In the genomic region with DNA sequence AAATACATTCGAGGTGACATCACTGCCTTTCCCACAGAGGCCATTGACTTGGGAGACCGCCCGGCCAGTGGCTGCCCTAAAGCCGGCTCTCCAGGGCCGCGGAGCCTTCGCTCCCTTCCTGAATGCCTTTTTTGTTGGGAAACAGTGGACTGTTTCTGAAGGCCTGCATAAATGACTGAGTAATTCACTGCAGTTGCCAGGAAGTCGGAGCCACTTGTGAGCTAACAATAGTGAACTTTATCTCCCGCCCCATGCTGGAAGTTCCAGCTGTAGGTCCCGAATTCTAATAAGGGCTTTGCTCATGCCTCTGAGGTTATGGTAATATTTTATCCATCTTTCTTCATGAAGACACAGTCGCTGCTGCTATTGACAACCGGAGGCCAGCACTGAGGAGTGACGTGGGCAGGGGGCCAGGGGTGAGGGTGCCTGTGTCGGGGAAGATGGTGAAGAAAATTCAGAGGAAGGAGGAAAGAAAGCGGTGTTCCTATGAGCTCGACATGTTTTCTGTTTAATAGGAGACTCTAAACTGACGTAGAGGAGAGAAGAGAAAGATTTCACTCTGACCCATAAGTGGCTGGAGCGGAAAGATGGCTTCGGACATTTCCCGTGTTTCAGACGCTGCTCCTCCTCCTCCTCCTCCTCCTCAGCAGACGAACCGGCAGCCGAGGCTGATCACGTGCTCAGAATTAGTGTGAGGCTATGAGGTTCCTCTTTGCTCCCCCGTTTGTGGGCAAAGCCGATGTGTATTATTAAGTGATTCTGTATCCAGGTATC, we compare ENCODE assay signal across 10 cellular contexts.
DNase-seq lines count a peak whose midpoint lies in the region; ATAC-seq, FAIRE-seq and TF ChIP-seq lines count a peak whose summit lies in the region.
"Had no signal": no experiment of that assay in that cellular context is flagged by ENCODE, and none has a peak within 500 bp of the region (broad histone marks: within the 10 kb centered on the region; RNA-seq: fewer than 3 reads in every experiment).

No MANE protein-coding gene starts in this region.

- H3K4me1 ChIP-seq in K562 (replicated peaks in 1 of 2; ENCODE audit: control insufficient read depth in 2 of 2, insufficient read depth in 2 of 2, low read length in 2 of 2) (no peaks in the 10 kb centered on the region), osteoblast (ENCODE audit: insufficient read depth, low read length) (peaks cover 3% of the 10 kb centered on the region)

- H3K9me3 ChIP-seq in K562 (replicated peaks; ENCODE audit: control insufficient read depth, insufficient read depth, low read depth, low read length): no peaks in the 10 kb centered on the region
- H3K9me3 ChIP-seq in osteoblast (ENCODE audit: low read depth, low read length): no peaks in the 10 kb centered on the region
- no peaks in the 10 kb centered on the region for H3K9me3 ChIP-seq in WERI-Rb-1 (ENCODE audit: severe bottlenecking)

- H3K79me2 ChIP-seq in K562 (ENCODE audit: control insufficient read depth, insufficient read depth, low read length) (no peaks in the 10 kb centered on the region), osteoblast (ENCODE audit: insufficient read depth, low read length) (no peaks in the 10 kb centered on the region)

- DNase-seq in AG10803 (ENCODE audit: low read depth): peak; percentile 85
- no peak for DNase-seq in K562 (ENCODE audit: extremely low read depth in 1 of 4, low spot score in 3 of 4)
- peak; percentile 93 to 98 for DNase-seq in hippocampal formation (lab: John Stamatoyannopoulos, UW)
- peak; percentile 92 for DNase-seq in osteoblast (ENCODE audit: insufficient read length, low spot score, missing footprints)
- DNase-seq in stimulated activated CD4-positive, alpha-beta T cell treated with anti-CD3 and anti-CD28 coated beads, Interleukin-4, amount 100 ng/mL, for 4 hours: no peak
- DNase-seq in GM20000 (ENCODE audit: low spot score): no peak
- DNase-seq in WERI-Rb-1: no peak
- DNase-seq: AML-193, NCI-H226 had no signal

- FAIRE-seq in K562 (lab: Jason Lieb, UNC): no peak

- peaks cover 0 to 37% of the 10 kb centered on the region in 2 experiments; a peak in 3 of 5 replicates for H3K27me3 ChIP-seq in K562 (ENCODE audit: control insufficient read depth in 2 of 2, insufficient read depth in 2 of 2, low read length in 2 of 2)
- no peaks in the 10 kb centered on the region for H3K27me3 ChIP-seq in osteoblast (ENCODE audit: insufficient read depth, low read length)
- H3K27me3 ChIP-seq in WERI-Rb-1 (ENCODE audit: insufficient read depth, low read depth, severe bottlenecking): no peaks in the 10 kb centered on the region

- whole genome bisulfite sequencing in K562 (ENCODE audit: insufficient coverage, low coverage, missing lambda C conversion rate): 6% methylated on average over 27 of the region's 27 CpGs

- peak; percentile 48 for ATAC-seq in K562
- ATAC-seq in HG03442 (IDR thresholded peaks at IDR 0.05; ENCODE audit: unreplicated experiment): no peak

- no TSS peak for BruUV-seq in K562 (replicated peaks; lab: Mats Ljungman, UMichigan)

- H3K4me3 ChIP-seq in AG10803 (ENCODE audit: low read length) (no peak overlapping the region), K562 (no peak overlapping the region), osteoblast (ENCODE audit: insufficient read depth, low read length) (peak overlapping the region; percentile 46), WERI-Rb-1 (ENCODE audit: low read depth, low read length) (no peak overlapping the region)

- CTCF ChIA-PET in K562 (lab: Yijun Ruan, JAX; ENCODE audit: low intra/inter-chr PET ratio): no interaction called here

- no peak overlapping the region for H3K9ac ChIP-seq in K562 (ENCODE audit: insufficient read depth in 1 of 2, low read depth in 2 of 2, low read length in 2 of 2)

- in situ Hi-C loops in K562 (cut with MboI): no loop called here

- H3K27ac ChIP-seq in K562 (ENCODE audit: extremely low read depth, low read depth, low read length) (no peak overlapping the region), osteoblast (ENCODE audit: low read depth, low read length) (peak overlapping the region; percentile 28), WERI-Rb-1 (no peak overlapping the region)

- H3K36me3 ChIP-seq in K562 (ENCODE audit: control insufficient read depth, insufficient read depth, low read length) (no peaks in the 10 kb centered on the region), osteoblast (ENCODE audit: insufficient read depth, low read length) (no peaks in the 10 kb centered on the region), WERI-Rb-1 (no peaks in the 10 kb centered on the region)

- intact Hi-C loops in K562 (cut with micrococcal nuclease): no loop called here

- POLR2A ChIA-PET in K562 (lab: Yijun Ruan, JAX): no interaction called here

- TF ChIP-seq EP300 in K562 (IDR thresholded peaks at IDR 0.05; ENCODE audit: low read length): no peak

- H2AFZ ChIP-seq in K562 (ENCODE audit: low read depth, low read length) (peak overlapping the region; percentile 60), osteoblast (ENCODE audit: low read length) (peak overlapping the region; percentile 66)

- H4K20me1 ChIP-seq in K562 (replicated peaks; ENCODE audit: control insufficient read depth, insufficient read depth, low read length): no peaks in the 10 kb centered on the region
- no peaks in the 10 kb centered on the region for H4K20me1 ChIP-seq in osteoblast (ENCODE audit: insufficient read depth, low read length)

- no peaks in the 10 kb centered on the region for H3K9me1 ChIP-seq in K562 (ENCODE audit: control insufficient read depth, insufficient read depth, low read length)

- TF ChIP-seq CTCF in AG10803 (conservative IDR thresholded peaks at IDR 0.05; ENCODE audit: low read length) (no peak), K562 (IDR thresholded peaks at IDR 0.05 in 2 of 3, conservative IDR thresholded peaks at IDR 0.05 in 1 of 3; ENCODE audit: insufficient read depth in 2 of 3, low read depth in 1 of 3, low read length in 3 of 3) (no peak), osteoblast (IDR thresholded peaks at IDR 0.05; ENCODE audit: extremely low read depth, low read depth, low read length) (no peak), GM20000 (IDR thresholded peaks at IDR 0.05; ENCODE audit: extremely low read depth, missing control alignments) (no peak), WERI-Rb-1 (IDR thresholded peaks at IDR 0.05; ENCODE audit: low read depth, low read length) (no peak)

- H3K4me2 ChIP-seq in K562 (ENCODE audit: insufficient read depth, low read length) (peak overlapping the region; percentile 47), osteoblast (ENCODE audit: insufficient read depth, low read length) (peak overlapping the region; percentile 50)

- TF ChIP-seq POLR2A in K562 (conservative IDR thresholded peaks at IDR 0.05): no peak

- TF ChIP-seq RAD21 in K562 (CRISPR knock-in tag; conservative IDR thresholded peaks at IDR 0.05 in 1 of 2, IDR thresholded peaks at IDR 0.05 in 1 of 2): no peak

TF ChIP-seq in K562, 482 proteins besides CTCF, POLR2A, EP300 and RAD21 (continues in another document):
- TF ChIP-seq RAD51 (IDR thresholded peaks at IDR 0.05; ENCODE audit: borderline replicate concordance, low read depth): 0 out of 2 replicates have a peak, but pooled peaks have one; percentile 28
- TF ChIP-seq, protein P1, sequence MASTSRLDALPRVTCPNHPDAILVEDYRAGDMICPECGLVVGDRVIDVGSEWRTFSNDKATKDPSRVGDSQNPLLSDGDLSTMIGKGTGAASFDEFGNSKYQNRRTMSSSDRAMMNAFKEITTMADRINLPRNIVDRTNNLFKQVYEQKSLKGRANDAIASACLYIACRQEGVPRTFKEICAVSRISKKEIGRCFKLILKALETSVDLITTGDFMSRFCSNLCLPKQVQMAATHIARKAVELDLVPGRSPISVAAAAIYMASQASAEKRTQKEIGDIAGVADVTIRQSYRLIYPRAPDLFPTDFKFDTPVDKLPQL (IDR thresholded peaks at IDR 0.05; ENCODE audit: extremely low read depth, insufficient read length): no peak
- TF ChIP-seq, protein P2, sequence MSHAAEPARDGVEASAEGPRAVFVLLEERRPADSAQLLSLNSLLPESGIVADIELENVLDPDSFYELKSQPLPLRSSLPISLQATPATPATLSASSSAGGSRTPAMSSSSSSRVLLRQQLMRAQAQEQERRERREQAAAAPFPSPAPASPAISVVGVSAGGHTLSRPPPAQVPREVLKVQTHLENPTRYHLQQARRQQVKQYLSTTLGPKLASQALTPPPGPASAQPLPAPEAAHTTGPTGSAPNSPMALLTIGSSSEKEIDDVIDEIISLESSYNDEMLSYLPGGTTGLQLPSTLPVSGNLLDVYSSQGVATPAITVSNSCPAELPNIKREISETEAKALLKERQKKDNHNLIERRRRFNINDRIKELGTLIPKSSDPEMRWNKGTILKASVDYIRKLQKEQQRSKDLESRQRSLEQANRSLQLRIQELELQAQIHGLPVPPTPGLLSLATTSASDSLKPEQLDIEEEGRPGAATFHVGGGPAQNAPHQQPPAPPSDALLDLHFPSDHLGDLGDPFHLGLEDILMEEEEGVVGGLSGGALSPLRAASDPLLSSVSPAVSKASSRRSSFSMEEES (CRISPR knock-in tag; IDR thresholded peaks at IDR 0.05): peak; percentile 53
- TF ChIP-seq BHLHE40 (IDR thresholded peaks at IDR 0.05; ENCODE audit: low read length): 0 out of 2 replicates have a peak, but pooled peaks have one; percentile 32
- TF ChIP-seq, protein P3, sequence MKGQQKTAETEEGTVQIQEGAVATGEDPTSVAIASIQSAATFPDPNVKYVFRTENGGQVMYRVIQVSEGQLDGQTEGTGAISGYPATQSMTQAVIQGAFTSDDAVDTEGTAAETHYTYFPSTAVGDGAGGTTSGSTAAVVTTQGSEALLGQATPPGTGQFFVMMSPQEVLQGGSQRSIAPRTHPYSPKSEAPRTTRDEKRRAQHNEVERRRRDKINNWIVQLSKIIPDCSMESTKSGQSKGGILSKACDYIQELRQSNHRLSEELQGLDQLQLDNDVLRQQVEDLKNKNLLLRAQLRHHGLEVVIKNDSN (CRISPR knock-in tag; IDR thresholded peaks at IDR 0.05): peak; percentile 50
- TF ChIP-seq ZNF586 (CRISPR knock-in tag; conservative IDR thresholded peaks at IDR 0.05): no peak
- TF ChIP-seq L3MBTL2 (IDR thresholded peaks at IDR 0.05): peak; percentile 69

Comparison
In these comparisons a context has a peak if more than half of its experiments do, and no peak if none do; other contexts are left out.
1. DNase-seq: peak in AG10803 (single experiment), hippocampal formation (2 of 2) and osteoblast (single experiment); none in K562 (0 of 4), stimulated activated CD4-positive, alpha-beta T cell treated with anti-CD3 and anti-CD28 coated beads, Interleukin-4, amount 100 ng/mL, for 4 hours (0 of 2), GM20000 (single experiment) and WERI-Rb-1 (single experiment).